In the genomic region with DNA sequence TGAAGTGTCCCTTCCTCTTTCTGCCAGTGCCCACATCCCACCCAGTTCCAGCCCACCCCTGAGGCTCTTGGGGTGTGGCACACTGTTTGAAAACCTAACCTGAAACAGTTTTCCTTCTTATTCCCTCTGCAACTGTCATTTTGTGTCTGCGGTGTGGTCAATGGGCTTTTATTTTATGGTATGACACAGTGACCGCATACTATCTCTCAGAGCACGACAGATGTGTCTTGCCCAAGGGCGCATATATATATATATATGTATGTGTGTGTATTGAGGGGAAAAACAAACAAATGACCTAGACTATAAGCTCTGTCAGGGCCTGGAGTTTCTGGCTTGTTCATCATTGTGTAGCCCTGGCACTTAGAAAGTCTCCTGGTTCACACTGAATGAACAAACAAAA, we compare ENCODE assay signal across 29 cellular contexts.
"Had no signal": no experiment of that assay in that cellular context is flagged by ENCODE, and none has a peak within 500 bp of the region (broad histone marks: within the 10 kb centered on the region; RNA-seq: fewer than 3 reads in every experiment).

No MANE protein-coding gene starts in this region.

- H3K27ac Mint-ChIP-seq: activated B cell treated with CpG ODN at 0.5 μM for 24 hours; activated CD4-positive, alpha-beta memory T cell treated with anti-CD3 and anti-CD28 coated beads for 36 hours; activated CD4-positive, alpha-beta T cell treated with anti-CD3 and anti-CD28 coated beads, Interleukin-2, amount 10 ng/mL, durations not matched to agents 24 days and 14 days; activated CD8-positive, alpha-beta memory T cell treated with anti-CD3 and anti-CD28 coated beads, Interleukin-2, amount 10 ng/mL, durations not matched to agents 7 days and 5 days; activated CD8-positive, alpha-beta T cell treated with anti-CD3 and anti-CD28 coated beads, Interleukin-2, amount 10 ng/mL, durations not matched to agents 7 days and 5 days; activated naive CD8-positive, alpha-beta T cell; activated T-cell treated with anti-CD3 and anti-CD28 coated beads, Interleukin-2, amount 50 U/mL, for 24 hours; activated T-cell treated with anti-CD3 and anti-CD28 coated beads, Interleukin-2, amount 50 U/mL, for 72 hours; T-helper 17 cell; T-helper 2 cell treated with Interferon-gamma antibody and Interleukin-4, amounts not matched to agents 5 μg/mL and 100 μg/mL, for 36 hours had no signal

- H3K36me3 Mint-ChIP-seq: activated CD4-positive, alpha-beta memory T cell treated with anti-CD3 and anti-CD28 coated beads for 36 hours; activated CD8-positive, alpha-beta memory T cell treated with anti-CD3 and anti-CD28 coated beads, Interleukin-2, amount 10 ng/mL, durations not matched to agents 7 days and 5 days; activated naive CD8-positive, alpha-beta T cell had no signal

- H3K4me3 Mint-ChIP-seq: activated B cell treated with CpG ODN at 0.5 μM for 24 hours; activated CD4-positive, alpha-beta memory T cell treated with anti-CD3 and anti-CD28 coated beads for 36 hours; activated CD4-positive, alpha-beta T cell treated with anti-CD3 and anti-CD28 coated beads, Interleukin-2, amount 10 ng/mL, durations not matched to agents 24 days and 14 days; activated CD8-positive, alpha-beta memory T cell treated with anti-CD3 and anti-CD28 coated beads, Interleukin-2, amount 10 ng/mL, durations not matched to agents 7 days and 5 days; activated CD8-positive, alpha-beta T cell treated with anti-CD3 and anti-CD28 coated beads, Interleukin-2, amount 10 ng/mL, durations not matched to agents 7 days and 5 days; activated naive CD8-positive, alpha-beta T cell; activated T-cell treated with anti-CD3 and anti-CD28 coated beads, Interleukin-2, amount 50 U/mL, for 24 hours; activated T-cell treated with anti-CD3 and anti-CD28 coated beads, Interleukin-2, amount 50 U/mL, for 72 hours; T-helper 17 cell; T-helper 2 cell treated with Interferon-gamma antibody and Interleukin-4, amounts not matched to agents 5 μg/mL and 100 μg/mL, for 36 hours had no signal

- DNase-seq: activated B cell treated with CpG ODN at 0.5 μM for 24 hours; activated CD4-positive, alpha-beta memory T cell treated with anti-CD3 and anti-CD28 coated beads for 36 hours; activated CD4-positive, alpha-beta T cell treated with anti-CD3 and anti-CD28 coated beads, Interleukin-2, amount 10 ng/mL, durations not matched to agents 24 days and 14 days; activated CD8-positive, alpha-beta memory T cell treated with anti-CD3 and anti-CD28 coated beads, Interleukin-2, amount 10 ng/mL, durations not matched to agents 7 days and 5 days; activated CD8-positive, alpha-beta memory T cell treated with anti-CD3 and anti-CD28 coated beads, Interleukin-2, amount 50 U/mL, for 48 hours; activated CD8-positive, alpha-beta T cell treated with anti-CD3 and anti-CD28 coated beads, Interleukin-2, amount 10 ng/mL, durations not matched to agents 7 days and 5 days; activated gamma-delta T cell; activated naive CD4-positive, alpha-beta T cell; activated naive CD4-positive, alpha-beta T cell treated with anti-CD3 and anti-CD28 coated beads, Interleukin-2, amount 50 U/mL, for 16 hours; activated T-cell treated with anti-CD3 and anti-CD28 coated beads for 4 hours; activated T-cell treated with anti-CD3 and anti-CD28 coated beads, Interleukin-2, amount 50 U/mL, for 24 hours; activated T-cell treated with anti-CD3 and anti-CD28 coated beads, Interleukin-2, amount 50 U/mL, for 72 hours; amniotic stem cell; aorta; body of pancreas; central memory CD4-positive, alpha-beta T cell; cerebellar nuclear complex; colonic mucosa; effector CD8-positive, alpha-beta T cell; esophagus squamous epithelium; foreskin melanocyte; T-helper 1 cell; T-helper 17 cell; T1000 had no signal

- H3K27me3 Mint-ChIP-seq: activated naive CD8-positive, alpha-beta T cell had no signal

- H3K27ac ChIP-seq: body of pancreas, breast epithelium, cardiac muscle cell, colonic mucosa, gastroesophageal sphincter had no signal

- H3K4me1 Mint-ChIP-seq: activated B cell treated with CpG ODN at 0.5 μM for 24 hours; activated CD4-positive, alpha-beta T cell treated with anti-CD3 and anti-CD28 coated beads, Interleukin-2, amount 10 ng/mL, durations not matched to agents 24 days and 14 days; activated CD8-positive, alpha-beta memory T cell treated with anti-CD3 and anti-CD28 coated beads, Interleukin-2, amount 10 ng/mL, durations not matched to agents 7 days and 5 days had no signal

- H3K9me3 Mint-ChIP-seq: activated B cell treated with CpG ODN at 0.5 μM for 24 hours; activated CD4-positive, alpha-beta memory T cell treated with anti-CD3 and anti-CD28 coated beads for 36 hours; activated CD4-positive, alpha-beta T cell treated with anti-CD3 and anti-CD28 coated beads, Interleukin-2, amount 10 ng/mL, durations not matched to agents 24 days and 14 days; activated T-cell treated with anti-CD3 and anti-CD28 coated beads, Interleukin-2, amount 50 U/mL, for 24 hours; activated T-cell treated with anti-CD3 and anti-CD28 coated beads, Interleukin-2, amount 50 U/mL, for 72 hours; T-helper 2 cell treated with Interferon-gamma antibody and Interleukin-4, amounts not matched to agents 5 μg/mL and 100 μg/mL, for 36 hours had no signal
